8 cellular contexts compared by ENCODE assay signal in the genomic region with DNA sequence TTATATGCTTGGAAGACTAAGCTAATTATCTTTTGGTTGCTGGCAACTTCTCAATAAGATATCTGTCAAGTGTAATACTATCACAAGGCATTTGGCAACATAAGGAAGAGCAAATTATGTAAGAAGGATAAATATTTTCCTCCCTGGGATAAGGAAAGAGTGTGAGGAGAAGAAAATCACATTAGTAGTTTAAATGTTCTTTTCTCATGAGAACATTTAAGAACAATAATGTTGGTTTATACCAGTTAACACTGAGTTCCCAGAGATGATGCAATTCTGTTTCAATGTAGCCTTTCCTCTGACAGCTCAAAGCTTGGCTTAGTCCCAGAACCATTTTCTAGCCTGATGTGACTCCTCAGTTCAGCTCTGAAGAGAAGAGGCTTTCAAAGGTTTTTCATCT.
DNase-seq lines count a peak whose midpoint lies in the region; ATAC-seq and TF ChIP-seq lines count a peak whose summit lies in the region.

No MANE protein-coding gene starts in this region.

- ATAC-seq in activated naive CD8-positive, alpha-beta T cell treated with anti-CD3 and anti-CD28 coated beads, Interleukin-2, amount 50 U/mL, for 24 hours, result no peak

- H3K9ac ChIP-seq in mesendoderm (ENCODE audit: low read length), result no peak overlapping the region

- no peak overlapping the region for H2BK15ac ChIP-seq in mesendoderm (replicated peaks; ENCODE audit: low read depth)

- H3K4me1 ChIP-seq in muscle layer of duodenum (ENCODE audit: control insufficient read depth in 1 of 2, insufficient read depth in 2 of 2, low read length in 2 of 2) (no peaks in the 10 kb centered on the region), Caco-2 (no peaks in the 10 kb centered on the region), mesendoderm (ENCODE audit: control insufficient read depth, low read depth, low read length) (no peaks in the 10 kb centered on the region)

- TF ChIP-seq CTCF in Caco-2 (IDR thresholded peaks at IDR 0.05; ENCODE audit: insufficient read depth in 1 of 2, low read depth in 1 of 2, low read length in 1 of 2, severe bottlenecking in 1 of 2, unreplicated experiment in 1 of 2), result no peak

- H3K23ac ChIP-seq in mesendoderm (ENCODE audit: low read length), result no peak overlapping the region

- no TSS peak for BruUV-seq in Caco-2 (replicated peaks; lab: Mats Ljungman, UMichigan)

- H3K4me1 Mint-ChIP-seq in activated naive CD8-positive, alpha-beta T cell treated with anti-CD3 and anti-CD28 coated beads, Interleukin-2, amount 50 U/mL, for 24 hours, result no peaks in the 10 kb centered on the region
- H3K4me1 Mint-ChIP-seq in Caco-2 (ENCODE audit: low read depth, unreplicated experiment), result no peaks in the 10 kb centered on the region

- H3K79me1 ChIP-seq in mesendoderm (ENCODE audit: low read length), result no peaks in the 10 kb centered on the region

- no peaks in the 10 kb centered on the region for H3K9me3 Mint-ChIP-seq in activated naive CD8-positive, alpha-beta T cell treated with anti-CD3 and anti-CD28 coated beads, Interleukin-2, amount 50 U/mL, for 24 hours
- H3K9me3 Mint-ChIP-seq in Caco-2 (ENCODE audit: unreplicated experiment), result no peaks in the 10 kb centered on the region

- H3K27ac ChIP-seq in muscle layer of duodenum (ENCODE audit: low read length) (peak overlapping the region; percentile 76), mesendoderm (ENCODE audit: low read depth, low read length) (no peak overlapping the region)

- H3K9me3 ChIP-seq in muscle layer of duodenum (ENCODE audit: control insufficient read depth in 1 of 2, low read length in 2 of 2), result no peaks in the 10 kb centered on the region
- H3K9me3 ChIP-seq in Caco-2, result no peaks in the 10 kb centered on the region

- POLR2A ChIA-PET in Caco-2 (lab: Charles Lee), result no interaction called here

- H3K27me3 ChIP-seq in muscle layer of duodenum (ENCODE audit: low read depth, low read length) (no peaks in the 10 kb centered on the region), Caco-2 (replicated peaks; ENCODE audit: control insufficient read depth, insufficient read depth, low read length) (peaks cover 2% of the 10 kb centered on the region; the same call in 1 of the 2 replicates), mesendoderm (ENCODE audit: insufficient read depth, low read length, poor library complexity) (no peaks in the 10 kb centered on the region)

- no peak overlapping the region for H2BK5ac ChIP-seq in mesendoderm (ENCODE audit: low read length)

- no peak overlapping the region for H3K4me3 Mint-ChIP-seq in activated naive CD8-positive, alpha-beta T cell treated with anti-CD3 and anti-CD28 coated beads, Interleukin-2, amount 50 U/mL, for 24 hours
- H3K4me3 Mint-ChIP-seq in Caco-2 (ENCODE audit: unreplicated experiment), result no peak overlapping the region

- H4K5ac ChIP-seq in mesendoderm (ENCODE audit: low read length), result no peak overlapping the region

- no peak overlapping the region for H3K4ac ChIP-seq in mesendoderm (ENCODE audit: low read depth, low read length)

- no peak overlapping the region for H3K27ac Mint-ChIP-seq in activated naive CD8-positive, alpha-beta T cell treated with anti-CD3 and anti-CD28 coated beads, Interleukin-2, amount 50 U/mL, for 24 hours
- no peak overlapping the region for H3K27ac Mint-ChIP-seq in Caco-2 (ENCODE audit: unreplicated experiment)

- no peak overlapping the region for H2BK120ac ChIP-seq in mesendoderm (ENCODE audit: low read depth, low read length)

- no peaks in the 10 kb centered on the region for H3K36me3 ChIP-seq in muscle layer of duodenum (ENCODE audit: control insufficient read depth in 1 of 2, insufficient read depth in 2 of 2, low read length in 2 of 2)
- no peaks in the 10 kb centered on the region for H3K36me3 ChIP-seq in Caco-2 (ENCODE audit: control insufficient read depth, insufficient read depth, low read length)
- no peaks in the 10 kb centered on the region for H3K36me3 ChIP-seq in mesendoderm (ENCODE audit: control insufficient read depth, insufficient read depth, low read length)

- no peak overlapping the region for H3K18ac ChIP-seq in mesendoderm (ENCODE audit: low read length)

- peaks cover 7% of the 10 kb centered on the region for H3K27me3 Mint-ChIP-seq in activated naive CD8-positive, alpha-beta T cell treated with anti-CD3 and anti-CD28 coated beads, Interleukin-2, amount 50 U/mL, for 24 hours
- H3K27me3 Mint-ChIP-seq in Caco-2 (ENCODE audit: insufficient read depth, unreplicated experiment), result peaks cover 13% of the 10 kb centered on the region

- no peaks in the 10 kb centered on the region for H3K79me2 ChIP-seq in mesendoderm (ENCODE audit: control insufficient read depth, insufficient read depth, low read length)

- intact Hi-C loops in Caco-2 (cut with micrococcal nuclease; ENCODE audit: unreplicated experiment), result no loop called here

- no peak overlapping the region for H3K56ac ChIP-seq in mesendoderm (ENCODE audit: low read length)

- no peaks in the 10 kb centered on the region for H3K36me3 Mint-ChIP-seq in activated naive CD8-positive, alpha-beta T cell treated with anti-CD3 and anti-CD28 coated beads, Interleukin-2, amount 50 U/mL, for 24 hours (ENCODE audit: low read depth)
- no peaks in the 10 kb centered on the region for H3K36me3 Mint-ChIP-seq in Caco-2 (ENCODE audit: insufficient read depth, unreplicated experiment)

- no peak overlapping the region for H3K4me3 ChIP-seq in muscle layer of duodenum (ENCODE audit: low read depth in 1 of 2, low read length in 2 of 2)
- no peak overlapping the region for H3K4me3 ChIP-seq in Caco-2 (ENCODE audit: low read depth, low read length)
- no peak overlapping the region for H3K4me3 ChIP-seq in mesendoderm (ENCODE audit: low read length)

- H4K8ac ChIP-seq in mesendoderm (ENCODE audit: low read depth, low read length), result no peak overlapping the region

- H3K4me2 ChIP-seq in mesendoderm (ENCODE audit: low read length), result no peak overlapping the region

- DNase-seq in Ammon's horn (ENCODE audit: low spot score) (peak; percentile 78), NCI-H2107 treated with DMSO at 0.1 percent for 48 hours (lab: John Stamatoyannopoulos, UW; ENCODE audit: unreplicated experiment) (peak; percentile 67), epidermal melanocyte (ENCODE audit: insufficient read length, low spot score) (peak; percentile 51), Caco-2 (no peak), mesendoderm (no peak)
- no peak for DNase-seq in activated naive CD8-positive, alpha-beta T cell treated with anti-CD3 and anti-CD28 coated beads, Interleukin-2, amount 50 U/mL, for 24 hours
- no peak for DNase-seq in activated CD8-positive, alpha-beta memory T cell treated with anti-CD3 and anti-CD28 coated beads, Interleukin-2, amount 50 U/mL, for 4 hours

- CTCF ChIA-PET in Caco-2 (lab: Charles Lee), result no interaction called here

- H2AK5ac ChIP-seq in mesendoderm (ENCODE audit: low read length), result no peak overlapping the region

Comparison
In these comparisons a context has a peak if more than half of its experiments do, and no peak if none do; other contexts are left out.
1. DNase-seq: peak in Ammon's horn (single experiment), NCI-H2107 treated with DMSO at 0.1 percent for 48 hours (single experiment) and epidermal melanocyte (single experiment); none in activated naive CD8-positive, alpha-beta T cell treated with anti-CD3 and anti-CD28 coated beads, Interleukin-2, amount 50 U/mL, for 24 hours (single experiment), activated CD8-positive, alpha-beta memory T cell treated with anti-CD3 and anti-CD28 coated beads, Interleukin-2, amount 50 U/mL, for 4 hours (single experiment), Caco-2 (0 of 2) and mesendoderm (single experiment).